Comparison of ENCODE assay signal across 25 cellular contexts in genomic region chr3:155342344-155342743, GRCh38. TPM values are rescaled to one million over a fixed set of nuclear protein-coding genes. Genes with fewer than 3 reads are reported as not detected.
"Had no signal": no experiment of that assay in that cellular context is flagged by ENCODE, and none has a peak within 500 bp of the region (broad histone marks: within the 10 kb centered on the region; RNA-seq: fewer than 3 reads in every experiment).

No MANE protein-coding gene starts in this region.

- H3K27me3 ChIP-seq: colonic mucosa, right lobe of liver, testis had no signal

- H3K27ac ChIP-seq: colonic mucosa, heart left ventricle, right lobe of liver, testis had no signal

- H3K9me3 ChIP-seq: colonic mucosa, heart left ventricle, right lobe of liver, testis had no signal

- H3K4me3 ChIP-seq: colonic mucosa, heart left ventricle, right lobe of liver, testis had no signal

- DNase-seq: activated CD8-positive, alpha-beta memory T cell treated with anti-CD3 and anti-CD28 coated beads for 24 hours; activated CD8-positive, alpha-beta memory T cell treated with anti-CD3 and anti-CD28 coated beads, Interleukin-2, amount 50 U/mL, for 48 hours; activated effector memory CD4-positive, alpha-beta T cell treated with anti-CD3 and anti-CD28 coated beads, Interleukin-2, amount 50 U/mL, for 16 hours; activated naive CD4-positive, alpha-beta T cell treated with anti-CD3 and anti-CD28 coated beads, Interleukin-2, amount 50 U/mL, for 16 hours; activated T-cell treated with anti-CD3 and anti-CD28 coated beads, Interleukin-2, amount 50 U/mL, for 72 hours; aorta; colonic mucosa; foreskin melanocyte; heart left ventricle; right lobe of liver; small intestine; stimulated activated CD4-positive, alpha-beta T cell treated with anti-CD3 and anti-CD28 coated beads, Interleukin-15, amount 100 ng/mL, for 24 hours; stimulated activated CD4-positive, alpha-beta T cell treated with anti-CD3 and anti-CD28 coated beads, Interleukin-2, amount 100 ng/mL, for 48 hours; T1000; testis had no signal

- H3K36me3 Mint-ChIP-seq: natural killer cell treated with Interleukin-12 subunit alpha and Interleukin-12 subunit beta and Interleukin-15 and Interleukin-18, amount 100 ng/mL, for 72 hours; stimulated activated effector memory CD8-positive, alpha-beta T cell treated with anti-CD3 and anti-CD28 coated beads, Interleukin-12 subunit alpha, Interleukin-12 subunit beta, amount 100 ng/mL, for 72 hours; type B pancreatic cell had no signal

- H3K4me1 Mint-ChIP-seq: central memory CD8-positive, alpha-beta T cell; stimulated activated effector memory CD8-positive, alpha-beta T cell treated with anti-CD3 and anti-CD28 coated beads, Interleukin-12 subunit alpha, Interleukin-12 subunit beta, amount 100 ng/mL, for 72 hours had no signal

- H3K27me3 Mint-ChIP-seq: central memory CD8-positive, alpha-beta T cell; type B pancreatic cell had no signal

- H3K9me3 Mint-ChIP-seq: activated T-cell treated with anti-CD3 and anti-CD28 coated beads, Interleukin-2, amount 50 U/mL, for 72 hours; central memory CD8-positive, alpha-beta T cell; natural killer cell treated with Interleukin-12 subunit alpha and Interleukin-12 subunit beta and Interleukin-15 and Interleukin-18, amount 100 ng/mL, for 72 hours; stimulated activated effector memory CD8-positive, alpha-beta T cell treated with anti-CD3 and anti-CD28 coated beads, Interleukin-12 subunit alpha, Interleukin-12 subunit beta, amount 100 ng/mL, for 72 hours; type B pancreatic cell had no signal

- ATAC-seq: activated CD4-positive, CD25-positive, alpha-beta regulatory T cell treated with anti-CD3 and anti-CD28 coated beads, Interleukin-2, amount 50 U/mL, for 24 hours; activated T-cell treated with anti-CD3 and anti-CD28 coated beads, Interleukin-2, amount 50 U/mL, for 72 hours; heart left ventricle; natural killer cell treated with Interleukin-12 subunit alpha and Interleukin-12 subunit beta and Interleukin-15 and Interleukin-18, amount 100 ng/mL, for 72 hours; right lobe of liver; SK-N-SH treated with all-trans-retinoic acid at 6 μM for 48 hours; stimulated activated effector memory CD8-positive, alpha-beta T cell treated with anti-CD3 and anti-CD28 coated beads, Interleukin-12 subunit alpha, Interleukin-12 subunit beta, amount 100 ng/mL, for 72 hours had no signal

- H3K4me1 ChIP-seq: colonic mucosa, heart left ventricle, right lobe of liver, testis had no signal

- H3K4me3 Mint-ChIP-seq: activated T-cell treated with anti-CD3 and anti-CD28 coated beads, Interleukin-2, amount 50 U/mL, for 72 hours; central memory CD8-positive, alpha-beta T cell; natural killer cell treated with Interleukin-12 subunit alpha and Interleukin-12 subunit beta and Interleukin-15 and Interleukin-18, amount 100 ng/mL, for 72 hours; stimulated activated effector memory CD8-positive, alpha-beta T cell treated with anti-CD3 and anti-CD28 coated beads, Interleukin-12 subunit alpha, Interleukin-12 subunit beta, amount 100 ng/mL, for 72 hours; type B pancreatic cell had no signal

- H3K27ac Mint-ChIP-seq: activated T-cell treated with anti-CD3 and anti-CD28 coated beads, Interleukin-2, amount 50 U/mL, for 72 hours; natural killer cell treated with Interleukin-12 subunit alpha and Interleukin-12 subunit beta and Interleukin-15 and Interleukin-18, amount 100 ng/mL, for 72 hours; stimulated activated effector memory CD8-positive, alpha-beta T cell treated with anti-CD3 and anti-CD28 coated beads, Interleukin-12 subunit alpha, Interleukin-12 subunit beta, amount 100 ng/mL, for 72 hours; type B pancreatic cell had no signal

- H3K36me3 ChIP-seq: colonic mucosa, heart left ventricle, right lobe of liver had no signal

RNA-seq across cellular contexts. Expression of gene STRIT1, which starts 48.9 kb away (rescaled TPM):
- total RNA-seq: activated T-cell treated with anti-CD3 and anti-CD28 coated beads, Interleukin-2, amount 50 U/mL, for 72 hours; aorta; colonic mucosa; epithelial cell of proximal tubule; natural killer cell treated with Interleukin-12 subunit alpha and Interleukin-12 subunit beta and Interleukin-15 and Interleukin-18, amount 100 ng/mL, for 72 hours; osteocyte; pulmonary artery endothelial cell; T-helper 1 cell treated with Interleukin-12 subunit alpha and Interleukin-12 subunit beta and Interleukin-4 antibody, amounts not matched to agents 30 ng/mL and 1 ng/mL, for 36 hours; testis had no signal
